1 cellular context compared by ENCODE assay signal in genomic region chr2:112092286-112093041, GRCh38.
TF ChIP-seq lines count a peak whose summit lies in the region.

No MANE protein-coding gene starts in this region.

TF ChIP-seq in GM12878, 131 proteins besides CTCF, POLR2A, EP300 and RAD21 (continued from another document):
- TF ChIP-seq, protein P1, sequence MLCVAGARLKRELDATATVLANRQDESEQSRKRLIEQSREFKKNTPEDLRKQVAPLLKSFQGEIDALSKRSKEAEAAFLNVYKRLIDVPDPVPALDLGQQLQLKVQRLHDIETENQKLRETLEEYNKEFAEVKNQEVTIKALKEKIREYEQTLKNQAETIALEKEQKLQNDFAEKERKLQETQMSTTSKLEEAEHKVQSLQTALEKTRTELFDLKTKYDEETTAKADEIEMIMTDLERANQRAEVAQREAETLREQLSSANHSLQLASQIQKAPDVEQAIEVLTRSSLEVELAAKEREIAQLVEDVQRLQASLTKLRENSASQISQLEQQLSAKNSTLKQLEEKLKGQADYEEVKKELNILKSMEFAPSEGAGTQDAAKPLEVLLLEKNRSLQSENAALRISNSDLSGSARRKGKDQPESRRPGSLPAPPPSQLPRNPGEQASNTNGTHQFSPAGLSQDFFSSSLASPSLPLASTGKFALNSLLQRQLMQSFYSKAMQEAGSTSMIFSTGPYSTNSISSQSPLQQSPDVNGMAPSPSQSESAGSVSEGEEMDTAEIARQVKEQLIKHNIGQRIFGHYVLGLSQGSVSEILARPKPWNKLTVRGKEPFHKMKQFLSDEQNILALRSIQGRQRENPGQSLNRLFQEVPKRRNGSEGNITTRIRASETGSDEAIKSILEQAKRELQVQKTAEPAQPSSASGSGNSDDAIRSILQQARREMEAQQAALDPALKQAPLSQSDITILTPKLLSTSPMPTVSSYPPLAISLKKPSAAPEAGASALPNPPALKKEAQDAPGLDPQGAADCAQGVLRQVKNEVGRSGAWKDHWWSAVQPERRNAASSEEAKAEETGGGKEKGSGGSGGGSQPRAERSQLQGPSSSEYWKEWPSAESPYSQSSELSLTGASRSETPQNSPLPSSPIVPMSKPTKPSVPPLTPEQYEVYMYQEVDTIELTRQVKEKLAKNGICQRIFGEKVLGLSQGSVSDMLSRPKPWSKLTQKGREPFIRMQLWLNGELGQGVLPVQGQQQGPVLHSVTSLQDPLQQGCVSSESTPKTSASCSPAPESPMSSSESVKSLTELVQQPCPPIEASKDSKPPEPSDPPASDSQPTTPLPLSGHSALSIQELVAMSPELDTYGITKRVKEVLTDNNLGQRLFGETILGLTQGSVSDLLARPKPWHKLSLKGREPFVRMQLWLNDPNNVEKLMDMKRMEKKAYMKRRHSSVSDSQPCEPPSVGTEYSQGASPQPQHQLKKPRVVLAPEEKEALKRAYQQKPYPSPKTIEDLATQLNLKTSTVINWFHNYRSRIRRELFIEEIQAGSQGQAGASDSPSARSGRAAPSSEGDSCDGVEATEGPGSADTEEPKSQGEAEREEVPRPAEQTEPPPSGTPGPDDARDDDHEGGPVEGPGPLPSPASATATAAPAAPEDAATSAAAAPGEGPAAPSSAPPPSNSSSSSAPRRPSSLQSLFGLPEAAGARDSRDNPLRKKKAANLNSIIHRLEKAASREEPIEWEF (IDR thresholded peaks at IDR 0.05; ENCODE audit: insufficient replicate concordance, low read depth, low read length) = no peak
- TF ChIP-seq DPF2 (IDR thresholded peaks at IDR 0.05) = no peak
- TF ChIP-seq HDAC2 (IDR thresholded peaks at IDR 0.05) = no peak
